Comparison of ENCODE assay signal across 13 cellular contexts in genomic region chr6:75273009-75273408, GRCh38. TPM values are rescaled to one million over a fixed set of nuclear protein-coding genes. Genes with fewer than 3 reads are reported as not detected.
A peak's percentile ranks its signal among the peaks of the same experiment; 100 is the strongest.
DNase-seq lines count a peak whose midpoint lies in the region; ATAC-seq, FAIRE-seq and TF ChIP-seq lines count a peak whose summit lies in the region.
"Had no signal": no experiment of that assay in that cellular context is flagged by ENCODE, and none has a peak within 500 bp of the region (broad histone marks: within the 10 kb centered on the region; RNA-seq: fewer than 3 reads in every experiment).

No MANE protein-coding gene starts in this region.

- CTCF ChIA-PET in OCI-LY7 (lab: Charles Lee; ENCODE audit: unreplicated experiment) = interaction anchor here (0.5 kb wide), 1 partner anchor 10 kb away, joined by 3 read pairs; no protein-coding TSS in a partner anchor

- TF ChIP-seq EP300 in upper lobe of left lung (IDR thresholded peaks at IDR 0.05) = no peak

- peaks cover 78% of the 10 kb centered on the region for H3K79me2 ChIP-seq in OCI-LY7 (ENCODE audit: insufficient read depth, low read depth, low read length)

- H3K4me1 ChIP-seq in OCI-LY7 (ENCODE audit: insufficient read depth, low read length, poor library complexity, severe bottlenecking) (peaks cover 19% of the 10 kb centered on the region), upper lobe of left lung (peaks cover 37 to 61% (median 45%) of the 10 kb centered on the region in 4 donors), small intestine (ENCODE audit: control insufficient read depth in 2 of 2, insufficient read depth in 1 of 2, low read depth in 1 of 2, low read length in 1 of 2) (peaks cover 0 to 10% of the 10 kb centered on the region in 2 donors)

- H3K9me3 ChIP-seq in OCI-LY7 (ENCODE audit: low read length) (peaks cover 13% of the 10 kb centered on the region; the same call in 1 of the 2 replicates), upper lobe of left lung (no peaks in the 10 kb centered on the region), small intestine (ENCODE audit: control insufficient read depth, low read depth) (no peaks in the 10 kb centered on the region)
- H3K9me3 ChIP-seq: right atrium auricular region, tibial artery had no signal

- H3K4me3 Mint-ChIP-seq in natural killer cell (no peak overlapping the region), glutamatergic neuron (ENCODE audit: unreplicated experiment) (no peak overlapping the region)
- H3K4me3 Mint-ChIP-seq in natural killer cell treated with Interleukin-12 subunit alpha and Interleukin-12 subunit beta and Interleukin-15 and Interleukin-18, amount 100 ng/mL, for 72 hours = no peak overlapping the region
- H3K4me3 Mint-ChIP-seq: mesothelial cell of epicardium had no signal

- POLR2A ChIA-PET in OCI-LY7 (lab: Charles Lee) = interaction anchor here (2.4 to 5.5 kb wide), 2 partner anchors 10 to 11 kb away, joined by 9 to 36 read pairs; partner anchors contain the start of gene TMEM30A

- TF ChIP-seq POLR2A in upper lobe of left lung (IDR thresholded peaks at IDR 0.05) = no peak

- no TSS peak for BruUV-seq in OCI-LY7 (replicated peaks; lab: Mats Ljungman, UMichigan)

- no peaks in the 10 kb centered on the region for H3K27me3 Mint-ChIP-seq in natural killer cell (ENCODE audit: low read depth in 2 of 2)
- H3K27me3 Mint-ChIP-seq in natural killer cell treated with Interleukin-12 subunit alpha and Interleukin-12 subunit beta and Interleukin-15 and Interleukin-18, amount 100 ng/mL, for 72 hours = no peaks in the 10 kb centered on the region
- H3K27me3 Mint-ChIP-seq in glutamatergic neuron (ENCODE audit: unreplicated experiment) = no peaks in the 10 kb centered on the region

- H3K27me3 ChIP-seq in upper lobe of left lung (no peaks in the 10 kb centered on the region), small intestine (ENCODE audit: control insufficient read depth in 2 of 2, insufficient read depth in 2 of 2, low read length in 2 of 2) (no peaks in the 10 kb centered on the region)
- H3K27me3 ChIP-seq: MG63, right atrium auricular region, tibial artery had no signal

- H3K9me3 Mint-ChIP-seq in natural killer cell (no peaks in the 10 kb centered on the region), glutamatergic neuron (ENCODE audit: unreplicated experiment) (peaks cover 3% of the 10 kb centered on the region)
- H3K9me3 Mint-ChIP-seq in natural killer cell treated with Interleukin-12 subunit alpha and Interleukin-12 subunit beta and Interleukin-15 and Interleukin-18, amount 100 ng/mL, for 72 hours = no peaks in the 10 kb centered on the region

- H3K4me3 ChIP-seq in OCI-LY7 (ENCODE audit: low read depth, low read length, poor library complexity, severe bottlenecking) = no peak overlapping the region
- H3K4me3 ChIP-seq in upper lobe of left lung = no peak overlapping the region
- H3K4me3 ChIP-seq in small intestine (ENCODE audit: low read depth in 1 of 2, low read length in 2 of 2) = no peak overlapping the region
- H3K4me3 ChIP-seq: MG63, right atrium auricular region, tibial artery had no signal

- H3K36me3 Mint-ChIP-seq in natural killer cell (no peaks in the 10 kb centered on the region), glutamatergic neuron (ENCODE audit: unreplicated experiment) (peaks cover 3% of the 10 kb centered on the region)
- peaks cover 5% of the 10 kb centered on the region for H3K36me3 Mint-ChIP-seq in natural killer cell treated with Interleukin-12 subunit alpha and Interleukin-12 subunit beta and Interleukin-15 and Interleukin-18, amount 100 ng/mL, for 72 hours

- no peak overlapping the region for H2AFZ ChIP-seq in OCI-LY7 (ENCODE audit: low read length)

- ATAC-seq in natural killer cell = no peak
- no peak for ATAC-seq in natural killer cell treated with Interleukin-12 subunit alpha and Interleukin-12 subunit beta and Interleukin-15 and Interleukin-18, amount 100 ng/mL, for 72 hours
- ATAC-seq in upper lobe of left lung (ENCODE audit: low FRiP score in 2 of 2) = peak in 1 of 2 donors; percentile 24
- ATAC-seq in GM18517 (IDR thresholded peaks at IDR 0.05; ENCODE audit: unreplicated experiment) = no peak

- H3K4me2 ChIP-seq in OCI-LY7 (ENCODE audit: low read length) = peak overlapping the region; percentile 5; the same call in 1 of the 2 replicates

- DNase-seq in natural killer cell = no peak
- DNase-seq in natural killer cell treated with Interleukin-12 subunit alpha and Interleukin-12 subunit beta and Interleukin-15 and Interleukin-18, amount 100 ng/mL, for 72 hours (ENCODE audit: low spot score) = no peak
- peak; percentile 22 for DNase-seq in OCI-LY7 (ENCODE audit: low spot score)
- DNase-seq in glutamatergic neuron = no peak
- DNase-seq in upper lobe of left lung = no peak
- DNase-seq in small intestine = no peak
- no peak for DNase-seq in islet precursor cell
- DNase-seq: MG63, tibial artery had no signal

- WGBS in upper lobe of left lung, 2 donors = 50 to 64% methylated on average over 4 of the region's 4 CpGs
- 78 to 92% (median 86%) methylated on average over 4 of the region's 4 CpGs for WGBS in small intestine, 3 donors

- H3K4me1 Mint-ChIP-seq in natural killer cell = peaks cover 71 to 72% of the 10 kb centered on the region in 2 donors
- H3K4me1 Mint-ChIP-seq in natural killer cell treated with Interleukin-12 subunit alpha and Interleukin-12 subunit beta and Interleukin-15 and Interleukin-18, amount 100 ng/mL, for 72 hours (ENCODE audit: low read depth in 2 of 2) = peaks cover 51 to 74% of the 10 kb centered on the region in 2 donors
- H3K4me1 Mint-ChIP-seq in glutamatergic neuron (ENCODE audit: low read depth, unreplicated experiment) = peaks cover 19% of the 10 kb centered on the region

- H3K36me3 ChIP-seq in OCI-LY7 (ENCODE audit: insufficient read depth, low read length) (peaks cover 57% of the 10 kb centered on the region), upper lobe of left lung (no peaks in the 10 kb centered on the region), small intestine (ENCODE audit: control insufficient read depth in 2 of 2, insufficient read depth in 2 of 2, low read length in 2 of 2) (peaks cover 0 to 2% of the 10 kb centered on the region in 2 donors)

- FAIRE-seq in small intestine (lab: Jason Lieb, UNC) = no peak
- FAIRE-seq: G401.6 had no signal

- no peaks in the 10 kb centered on the region for H3K9me2 ChIP-seq in OCI-LY7 (ENCODE audit: insufficient read depth, low read length)

- TF ChIP-seq CTCF in natural killer cell (IDR thresholded peaks at IDR 0.05) = peak; percentile 5
- no peak for TF ChIP-seq CTCF in OCI-LY7 (conservative IDR thresholded peaks at IDR 0.05; ENCODE audit: low read length)
- TF ChIP-seq CTCF in glutamatergic neuron (IDR thresholded peaks at IDR 0.05; ENCODE audit: partially characterized antibody, unreplicated experiment) = no peak
- TF ChIP-seq CTCF in upper lobe of left lung (IDR thresholded peaks at IDR 0.05) = no peak

- no peaks in the 10 kb centered on the region for H4K20me1 ChIP-seq in OCI-LY7 (ENCODE audit: insufficient read depth, low read length)

- intact Hi-C loops in natural killer cell (cut with micrococcal nuclease) (no loop called here), OCI-LY7 (cut with micrococcal nuclease; ENCODE audit: unreplicated experiment) (no loop called here)

- peak overlapping the region; percentile 25 for H3K27ac ChIP-seq in OCI-LY7 (ENCODE audit: low read depth, low read length, poor library complexity, severe bottlenecking)
- peak overlapping the region; percentile 5 to 55 (median 39) for H3K27ac ChIP-seq in upper lobe of left lung
- peak overlapping the region in 1 of 2 donors; percentile 14 for H3K27ac ChIP-seq in small intestine (ENCODE audit: low read depth in 1 of 2, low read length in 1 of 2)
- H3K27ac ChIP-seq: right atrium auricular region had no signal

- H3K27ac Mint-ChIP-seq in natural killer cell = no peak overlapping the region
- H3K27ac Mint-ChIP-seq in natural killer cell treated with Interleukin-12 subunit alpha and Interleukin-12 subunit beta and Interleukin-15 and Interleukin-18, amount 100 ng/mL, for 72 hours = no peak overlapping the region
- H3K27ac Mint-ChIP-seq in glutamatergic neuron (ENCODE audit: unreplicated experiment) = peak overlapping the region; percentile 31
- H3K27ac Mint-ChIP-seq: mesothelial cell of epicardium had no signal

RNA-seq across cellular contexts. Expression of gene TMEM30A, which starts 11.6 kb away (rescaled TPM):
- total RNA-seq in natural killer cell (10 to 100 TPM; 43.8 to 72.0 (median 60.7) TPM), OCI-LY7 (2022) (31.2 and 32.1 TPM in 2 replicates), glutamatergic neuron (ENCODE audit: unreplicated experiment) (88.3 TPM), upper lobe of left lung (100 to 1,000 TPM in 4 of 6 donors, 10 to 100 TPM in 2; 38.8 to 177 (median 140) TPM)
- 10 to 100 TPM; 60.6 to 81.4 TPM for total RNA-seq in natural killer cell treated with Interleukin-12 subunit alpha and Interleukin-12 subunit beta and Interleukin-15 and Interleukin-18, amount 100 ng/mL, for 72 hours
- total RNA-seq in OCI-LY7 (2014; rRNA removed; shearing (Covaris generic)) = 16.4 and 18.2 TPM in 2 replicates
- polyA plus RNA-seq in small intestine = 10 to 100 TPM; 13.0 to 33.1 (median 13.2) TPM

RNA-seq across cellular contexts. Expression of gene COX7A2, which starts 29.4 kb away (rescaled TPM):
- total RNA-seq in natural killer cell (100 to 1,000 TPM; 161 to 215 (median 166) TPM), OCI-LY7 (2022) (403 and 421 TPM in 2 replicates), glutamatergic neuron (ENCODE audit: unreplicated experiment) (527 TPM), upper lobe of left lung (100 to 1,000 TPM in 3 of 6 donors, 10 to 100 TPM in 3; 38.8 to 309 (median 181) TPM)
- total RNA-seq in natural killer cell treated with Interleukin-12 subunit alpha and Interleukin-12 subunit beta and Interleukin-15 and Interleukin-18, amount 100 ng/mL, for 72 hours = 100 to 1,000 TPM; 108 to 521 TPM
- total RNA-seq in OCI-LY7 (2014; rRNA removed; shearing (Covaris generic)) = 133 and 210 TPM in 2 replicates
- 1,000 to 10,000 TPM in 2 of 3 donors, 100 to 1,000 TPM in 1; 712 to 1,298 (median 1,108) TPM for polyA plus RNA-seq in small intestine
